ENCODE assay signal across 26 cellular contexts in genomic region chr9:108748776-108749175, GRCh38.
DNase-seq lines count a peak whose midpoint lies in the region; ATAC-seq, FAIRE-seq and TF ChIP-seq lines count a peak whose summit lies in the region.
"Had no signal": no experiment of that assay in that cellular context is flagged by ENCODE, and none has a peak within 500 bp of the region (broad histone marks: within the 10 kb centered on the region; RNA-seq: fewer than 3 reads in every experiment).

No MANE protein-coding gene starts in this region.

- H3K4me3 ChIP-seq in colonic mucosa = no peak overlapping the region
- no peak overlapping the region for H3K4me3 ChIP-seq in liver (ENCODE audit: low read depth in 1 of 3, low read length in 3 of 3)
- H3K4me3 ChIP-seq in small intestine (ENCODE audit: low read depth in 1 of 2, low read length in 2 of 2) = no peak overlapping the region
- H3K4me3 ChIP-seq: A549; BLaER1 treated with 17β-estradiol and CSF1 and Interleukin-3, amounts not matched to agents 10 nM and 100 nM; GM12878; GM23248 had no signal

- no peak overlapping the region for H3K9ac ChIP-seq in colonic mucosa (ENCODE audit: low read depth in 2 of 2, low read length in 2 of 2)
- H3K9ac ChIP-seq in liver (ENCODE audit: low read depth in 1 of 2, low read length in 2 of 2) = no peak overlapping the region
- H3K9ac ChIP-seq: BLaER1 treated with 17β-estradiol and CSF1 and Interleukin-3, amounts not matched to agents 10 nM and 100 nM; GM23248 had no signal

- H3K9me3 ChIP-seq in colonic mucosa (no peaks in the 10 kb centered on the region), liver (ENCODE audit: control insufficient read depth in 4 of 4, low read length in 3 of 4) (no peaks in the 10 kb centered on the region), small intestine (ENCODE audit: control insufficient read depth, low read depth) (no peaks in the 10 kb centered on the region)
- H3K9me3 ChIP-seq: A549, BE2C had no signal

- DNase-seq in colonic mucosa (peak; percentile 65), left colon (no peak), small intestine (peak; percentile 59), Kasumi-1 (lab: John Stamatoyannopoulos, UW) (no peak)
- no peak for DNase-seq in activated T-cell treated with anti-CD3 and anti-CD28 coated beads, Interleukin-2, amount 50 U/mL, for 48 hours
- DNase-seq: 8988T; ACHN; AML-193; BE2C; CD4-positive, alpha-beta T cell; CD8-positive, alpha-beta memory T cell; DMS 273 treated with DMSO at 0.1 percent for 48 hours; DMS79; EL; GDM1; GM23248; H7; HCEC 1CT had no signal

- peak; percentile 95 for ATAC-seq in left colon
- no peak for ATAC-seq in HG02678 (IDR thresholded peaks at IDR 0.05; ENCODE audit: unreplicated experiment)
- ATAC-seq: A549, GM12878 had no signal

- TF ChIP-seq RAD21 in liver (IDR thresholded peaks at IDR 0.05) = no peak

- intact Hi-C loops in colonic mucosa (cut with DNase I) (no loop called here), left colon (cut with DNase I, micrococcal nuclease) (no loop called here)

- H3K36me3 ChIP-seq in colonic mucosa (no peaks in the 10 kb centered on the region), liver (ENCODE audit: control insufficient read depth in 4 of 4, insufficient read depth in 3 of 4, low read depth in 1 of 4, low read length in 3 of 4) (no peaks in the 10 kb centered on the region), small intestine (ENCODE audit: control insufficient read depth in 2 of 2, insufficient read depth in 2 of 2, low read length in 2 of 2) (no peaks in the 10 kb centered on the region)
- H3K36me3 ChIP-seq: BE2C; BLaER1 treated with 17β-estradiol and CSF1 and Interleukin-3, amounts not matched to agents 10 nM and 100 nM had no signal

- H3K4me1 ChIP-seq in colonic mucosa = no peaks in the 10 kb centered on the region
- peaks cover 0 to 3% (median 0%) of the 10 kb centered on the region in 4 donors for H3K4me1 ChIP-seq in liver (ENCODE audit: control insufficient read depth in 4 of 4, insufficient read depth in 4 of 4, low read length in 3 of 4)
- H3K4me1 ChIP-seq in small intestine (ENCODE audit: control insufficient read depth in 2 of 2, insufficient read depth in 1 of 2, low read depth in 1 of 2, low read length in 1 of 2) = no peaks in the 10 kb centered on the region
- H3K4me1 ChIP-seq: A549, BE2C had no signal

- H3K27me3 ChIP-seq in colonic mucosa (no peaks in the 10 kb centered on the region), liver (ENCODE audit: control insufficient read depth in 4 of 4, insufficient read depth in 4 of 4, low read length in 3 of 4) (no peaks in the 10 kb centered on the region), small intestine (ENCODE audit: control insufficient read depth in 2 of 2, insufficient read depth in 2 of 2, low read length in 2 of 2) (no peaks in the 10 kb centered on the region)
- H3K27me3 ChIP-seq: BE2C; BLaER1 treated with 17β-estradiol and CSF1 and Interleukin-3, amounts not matched to agents 10 nM and 100 nM had no signal

- TF ChIP-seq CTCF in colonic mucosa (IDR thresholded peaks at IDR 0.05) (no peak), liver (IDR thresholded peaks at IDR 0.05; ENCODE audit: low read depth, low read length, missing input control) (no peak)

- H3K27ac ChIP-seq in colonic mucosa (no peak overlapping the region), liver (ENCODE audit: low read depth in 1 of 2, low read length in 2 of 2) (no peak overlapping the region), small intestine (ENCODE audit: low read depth in 1 of 2, low read length in 1 of 2) (no peak overlapping the region)
- H3K27ac ChIP-seq: A549; BLaER1 treated with 17β-estradiol and CSF1 and Interleukin-3, amounts not matched to agents 10 nM and 100 nM; GM23248 had no signal

- FAIRE-seq in small intestine (lab: Jason Lieb, UNC) = no peak
- FAIRE-seq: A549, D721Med, GM12878, GM19239, H1 had no signal

TF ChIP-seq in liver, 16 proteins besides CTCF, POLR2A, EP300 and RAD21:
- TF ChIP-seq SP1 (IDR thresholded peaks at IDR 0.05) (peak; percentile 78), MAX (IDR thresholded peaks at IDR 0.05) (peak; percentile 57), JUND (IDR thresholded peaks at IDR 0.05) (peak in 1 of 2 donors; percentile 44), ZBTB33 (IDR thresholded peaks at IDR 0.05) (peak; percentile 18), REST (IDR thresholded peaks at IDR 0.05) (no peak), HNF4A (conservative IDR thresholded peaks at IDR 0.05) (peak; percentile 93 to 95), HNF4G (IDR thresholded peaks at IDR 0.05) (peak; percentile 55), RXRA (IDR thresholded peaks at IDR 0.05) (peak in 1 of 2 donors; percentile 45), NR2F2 (IDR thresholded peaks at IDR 0.05) (no peak), TAF1 (conservative IDR thresholded peaks at IDR 0.05) (no peak)

Comparison
In these comparisons a context has a peak if more than half of its experiments do, and no peak if none do; other contexts are left out.
1. DNase-seq: peak in colonic mucosa (single experiment) and small intestine (single experiment); none in left colon (0 of 2), Kasumi-1 (0 of 2) and activated T-cell treated with anti-CD3 and anti-CD28 coated beads, Interleukin-2, amount 50 U/mL, for 48 hours (0 of 2).